Comparison of ENCODE assay signal across 9 cellular contexts in the genomic region with DNA sequence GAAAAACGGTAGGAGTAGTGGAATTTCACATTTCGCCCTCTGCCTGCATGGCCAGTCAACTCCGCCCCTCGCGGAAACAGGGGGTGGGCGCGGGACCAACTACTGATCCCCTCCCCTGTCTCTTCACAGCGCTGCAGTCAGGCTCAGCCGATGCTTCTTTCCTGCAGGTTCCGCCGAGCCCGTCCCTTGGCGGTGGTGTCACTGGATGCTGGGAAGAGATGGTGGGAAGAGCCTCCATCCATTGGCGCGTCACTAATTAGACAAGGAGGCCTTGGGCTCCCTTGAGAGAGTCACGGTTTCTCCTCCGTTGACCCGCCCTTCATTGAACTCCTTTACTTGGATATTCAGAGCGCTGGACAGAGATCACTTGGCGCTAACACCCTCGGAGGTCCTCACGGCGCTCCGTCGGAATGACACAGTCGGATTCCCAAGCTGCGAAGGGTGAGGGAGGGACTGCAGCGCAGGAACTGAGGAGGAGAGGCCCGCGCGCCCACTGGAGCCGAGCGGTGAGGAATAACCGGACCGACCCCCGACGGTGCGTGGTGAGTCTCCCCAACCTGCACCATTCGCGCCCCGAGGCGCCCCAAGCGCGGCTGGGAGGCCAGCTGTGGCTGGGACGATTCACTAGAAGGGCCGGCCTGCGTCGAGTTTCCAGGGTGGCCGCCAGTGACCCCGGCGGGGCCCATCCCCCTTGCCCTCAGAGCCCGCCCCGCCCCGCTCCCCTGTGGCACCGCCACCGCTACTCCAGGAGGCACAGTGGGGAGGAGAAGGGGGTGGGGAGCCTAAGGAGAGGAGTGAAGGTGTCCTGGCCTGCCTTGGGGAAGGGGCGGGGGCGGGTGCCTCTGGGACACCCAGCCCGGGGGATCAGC. TPM values are rescaled to one million over a fixed set of nuclear protein-coding genes. Genes with fewer than 3 reads are reported as not detected.
DNase-seq lines count a peak whose midpoint lies in the region; ATAC-seq, FAIRE-seq and TF ChIP-seq lines count a peak whose summit lies in the region.
"Had no signal": no experiment of that assay in that cellular context is flagged by ENCODE, and none has a peak within 500 bp of the region (broad histone marks: within the 10 kb centered on the region; RNA-seq: fewer than 3 reads in every experiment).

No MANE protein-coding gene starts in this region.

- H3K4me3 ChIP-seq in A549 = no peak overlapping the region
- H3K4me3 ChIP-seq in GM12864 (ENCODE audit: low read depth, low read length) = peak overlapping the region; percentile 1; the same call in 1 of the 2 replicates
- no peak overlapping the region for H3K4me3 ChIP-seq in right lobe of liver
- peak overlapping the region in 1 of 4 donors; percentile 22 for H3K4me3 ChIP-seq in stomach
- H3K4me3 ChIP-seq: thyroid gland had no signal

- TF ChIP-seq CTCF in A549 (IDR thresholded peaks at IDR 0.05) (no peak), GM12864 (IDR thresholded peaks at IDR 0.05; ENCODE audit: low read depth, low read length, missing control alignments) (peak; percentile 5), right lobe of liver (IDR thresholded peaks at IDR 0.05) (no peak), stomach (IDR thresholded peaks at IDR 0.05) (no peak)

- TF ChIP-seq POLR2A in A549 (IDR thresholded peaks at IDR 0.05; ENCODE audit: low read length) (no peak), right lobe of liver (IDR thresholded peaks at IDR 0.05) (no peak), stomach (IDR thresholded peaks at IDR 0.05) (no peak)

- peaks cover 6% of the 10 kb centered on the region; the same call in 1 of the 3 replicates for H3K9me3 ChIP-seq in A549
- no peaks in the 10 kb centered on the region for H3K9me3 ChIP-seq in right lobe of liver
- no peaks in the 10 kb centered on the region for H3K9me3 ChIP-seq in stomach
- H3K9me3 ChIP-seq: thyroid gland had no signal

- WGBS in A549 (ENCODE audit: missing lambda C conversion rate) = 21% methylated on average over 53 of the region's 59 CpGs
- WGBS in right lobe of liver (ENCODE audit: insufficient coverage, low coverage, low lambda C conversion rate, missing lambda C conversion rate) = 10% methylated on average over 17 of the region's 59 CpGs
- WGBS in stomach, 5 donors = 7 to 29% (median 12%) methylated on average over 23 to 59 of the region's 59 CpGs

- H3K4me2 ChIP-seq in A549 = peak overlapping the region; percentile 64

- no peak for TF ChIP-seq EP300 in A549 (IDR thresholded peaks at IDR 0.05)
- no peak for TF ChIP-seq EP300 in stomach (IDR thresholded peaks at IDR 0.05)

- H3K4me1 ChIP-seq in A549 (peaks cover 13% of the 10 kb centered on the region; the same call in 2 of the 3 replicates), right lobe of liver (no peaks in the 10 kb centered on the region), stomach (peaks cover 0 to 24% (median 12%) of the 10 kb centered on the region in 4 donors)
- H3K4me1 ChIP-seq: thyroid gland had no signal

- DNase-seq in A549 (ENCODE audit: low read depth in 1 of 2, low spot score in 1 of 2) (no peak), GM12864 (ENCODE audit: low read depth) (no peak), astrocyte of the hippocampus (ENCODE audit: low read depth, low spot score) (peak; percentile 3), right lobe of liver (no peak), sciatic nerve (ENCODE audit: low spot score) (no peak), stomach (no peak), HuH-7 (ENCODE audit: low spot score) (no peak)
- DNase-seq in stimulated activated CD4-positive, alpha-beta T cell treated with anti-CD3 and anti-CD28 coated beads, Interleukin-4, amount 100 ng/mL, for 1 hour = no peak
- DNase-seq: thyroid gland had no signal

- H3K27me3 ChIP-seq in right lobe of liver (peaks cover 0 to 15% of the 10 kb centered on the region in 2 donors), stomach (peaks cover 15 to 79% (median 31%) of the 10 kb centered on the region in 3 donors)

- ATAC-seq in A549 (peak; percentile 6 to 9; a peak in 3 of 6 replicates), right lobe of liver (peak in 3 of 4 donors; percentile 17 to 35 (median 32)), sciatic nerve (no peak)

- intact Hi-C loops in right lobe of liver (cut with DNase I) (loop anchor here in 1 of 2 donors (10.0 kb wide), 1 partner anchor 110 kb away; no protein-coding TSS in a partner anchor), sciatic nerve (cut with DNase I) (loop anchor here (5.0 kb wide), 1 partner anchor 398 kb away; no protein-coding TSS in a partner anchor), stomach (cut with DNase I; ENCODE audit: low total_unique reads) (loop anchor here (5.0 kb wide), 1 partner anchor 117 kb away; no protein-coding TSS in a partner anchor)

- POLR2A ChIA-PET in A549 (lab: Yijun Ruan, JAX) = interaction anchor here (1.6 kb wide), 1 partner anchor 116 kb away, joined by 9 read pairs; no protein-coding TSS in a partner anchor

- no peak for TF ChIP-seq RAD21 in A549 (conservative IDR thresholded peaks at IDR 0.05 in 1 of 2, IDR thresholded peaks at IDR 0.05 in 1 of 2)

- no peak overlapping the region for H3K27ac ChIP-seq in A549
- H3K27ac ChIP-seq in right lobe of liver = no peak overlapping the region
- no peak overlapping the region for H3K27ac ChIP-seq in stomach
- H3K27ac ChIP-seq: thyroid gland had no signal

- H3K36me3 ChIP-seq in right lobe of liver (no peaks in the 10 kb centered on the region), stomach (no peaks in the 10 kb centered on the region)
- H3K36me3 ChIP-seq: thyroid gland had no signal

- FAIRE-seq in A549 (lab: Jason Lieb, UNC) = no peak

- CTCF ChIA-PET in A549 (lab: Yijun Ruan, JAX) = interaction anchor here (0.9 to 46.4 kb wide), 34 partner anchors 8 to 519 kb away, joined by 3 to 1358 read pairs (median 9); partner anchors contain the start of genes B3GNT8, B9D2, CEACAM21 and DMAC2

TF ChIP-seq in A549, 52 proteins besides CTCF, POLR2A, EP300 and RAD21:
- TF ChIP-seq ZC3H11A (IDR thresholded peaks at IDR 0.05) (no peak), REST (IDR thresholded peaks at IDR 0.05) (peak; percentile 39; the same call in 1 of the 2 replicates), BHLHE40 (IDR thresholded peaks at IDR 0.05; ENCODE audit: low read depth, low read length) (no peak)

RNA-seq across cellular contexts. Expression of gene CEACAM21, which starts 11.2 kb away (rescaled TPM):
- polyA plus RNA-seq in A549 (2011; rRNA removed) (not detected in 2 replicates), A549 (2017; fragmentation: RNase III; extraction: RNeasy Plus Mini Kit Qiagen cat#74134 plus additional on column Dnase treatment) (not detected in 3 replicates), stomach (1 to 10 TPM in 1 of 3 donors, under 1 TPM in 1, not detected in 1; 0.63 to 6.1 TPM)
- not detected in 2 replicates for polyA plus RNA-seq in A549 (2012; cell fraction: cytosol; rRNA removed)
- polyA plus RNA-seq in A549 (2012; cell fraction: nucleus; rRNA removed) = not detected in 2 replicates
- polyA minus RNA-seq in A549 (2011; rRNA and poly(A)+ RNA removed) = not detected in 2 replicates
- total RNA-seq in right lobe of liver (1 to 10 TPM in 3 of 6 experiments, under 1 TPM in 2, not detected in 1; 0.49 to 1.4 (median 1.2) TPM), sciatic nerve (2.5 TPM), stomach (1 to 10 TPM in 1 of 5 donors, not detected in 4; 2.0 TPM)
